Comparison of ENCODE assay signal across 8 cellular contexts in genomic region chr19:34676697-34677385, GRCh38. TPM values are rescaled to one million over a fixed set of nuclear protein-coding genes. Genes with fewer than 3 reads are reported as not detected.
DNase-seq lines count a peak whose midpoint lies in the region; ATAC-seq and TF ChIP-seq lines count a peak whose summit lies in the region.

SCGB2B2 (minus strand) TSS chr19:34677159; CDS start chr19:34594563, 82,596 bp downstream.

- no peaks in the 10 kb centered on the region for H3K9me3 ChIP-seq in DND-41 (ENCODE audit: insufficient read depth, low read length, severe bottlenecking)
- no peaks in the 10 kb centered on the region for H3K9me3 ChIP-seq in NT2/D1 (ENCODE audit: insufficient read depth, low read length)
- H3K9me3 ChIP-seq in heart right ventricle = peaks cover 0 to 39% (median 0%) of the 10 kb centered on the region in 11 donors
- peaks cover 10% of the 10 kb centered on the region for H3K9me3 ChIP-seq in trophoblast cell (ENCODE audit: insufficient read depth, low read depth, low read length)

- intact Hi-C loops in heart right ventricle (cut with DNase I) = loop anchor here in 6 of 10 donors (2.0 to 5.0 kb wide), 3 partner anchors 55 to 95 kb away; partner anchors contain the start of genes ZNF181 (in 6 of the 6) and ZNF599 (in 1 of the 6)

- H2AK5ac ChIP-seq in trophoblast cell (ENCODE audit: low read length) = no peak within 1 kb of the TSS

- 5 to 6% methylated on average over 26 of the region's 26 CpGs for WGBS in heart right ventricle, 2 donors
- WGBS in trophoblast cell (ENCODE audit: extremely low coverage, insufficient coverage, insufficient read length) = no CpG with 5 or more reads among the region's 26 CpGs

- H3K23ac ChIP-seq in trophoblast cell (ENCODE audit: low read length) = no peak within 1 kb of the TSS

- H3K27me3 ChIP-seq in DND-41 (ENCODE audit: insufficient read depth, low read length, poor library complexity) = no peaks in the 10 kb centered on the region
- H3K27me3 ChIP-seq in NT2/D1 (ENCODE audit: insufficient read depth, insufficient read length) = no peaks in the 10 kb centered on the region
- no peaks in the 10 kb centered on the region for H3K27me3 ChIP-seq in heart right ventricle
- peaks cover 2% of the 10 kb centered on the region for H3K27me3 ChIP-seq in trophoblast cell (ENCODE audit: insufficient read depth, low read length)

- H4K91ac ChIP-seq in trophoblast cell (ENCODE audit: low read depth, low read length) = peak within 1 kb of the TSS; percentile 86

- peaks cover 46% of the 10 kb centered on the region for H3K4me1 ChIP-seq in DND-41 (ENCODE audit: insufficient read depth, low read length)
- H3K4me1 ChIP-seq in NT2/D1 (ENCODE audit: insufficient read depth, insufficient read length) = no peaks in the 10 kb centered on the region
- H3K4me1 ChIP-seq in heart right ventricle = peaks cover 5 to 39% (median 20%) of the 10 kb centered on the region in 9 donors
- peaks cover 3 to 6% of the 10 kb centered on the region in 2 experiments for H3K4me1 ChIP-seq in trophoblast cell (ENCODE audit: control insufficient read depth in 1 of 2, insufficient read depth in 2 of 2, low read length in 2 of 2)

- H3K36me3 ChIP-seq in DND-41 (ENCODE audit: insufficient read depth, low read length) = peaks cover 22% of the 10 kb centered on the region
- H3K36me3 ChIP-seq in NT2/D1 (ENCODE audit: insufficient read depth, insufficient read length, low read length) = peaks cover 25% of the 10 kb centered on the region
- H3K36me3 ChIP-seq in heart right ventricle = peaks cover 0 to 32% (median 28%) of the 10 kb centered on the region in 9 donors
- H3K36me3 ChIP-seq in trophoblast cell (ENCODE audit: control insufficient read depth in 1 of 2, insufficient read depth in 2 of 2, low read length in 2 of 2) = peaks cover 6 to 14% of the 10 kb centered on the region in 2 experiments

- peak within 1 kb of the TSS; percentile 89 for H3K14ac ChIP-seq in trophoblast cell (ENCODE audit: low read length)

- no peak within 1 kb of the TSS for H2BK12ac ChIP-seq in trophoblast cell (ENCODE audit: low read length)

- H3K18ac ChIP-seq in trophoblast cell (ENCODE audit: low read length) = peak within 1 kb of the TSS; percentile 87

- H3K4me2 ChIP-seq in DND-41 (ENCODE audit: insufficient read depth, low read length) (peak within 1 kb of the TSS; percentile 64), trophoblast cell (ENCODE audit: low read length) (peak within 1 kb of the TSS; percentile 85)

- H4K20me1 ChIP-seq in DND-41 (ENCODE audit: insufficient read depth, low read length) = no peaks in the 10 kb centered on the region

- peak within 1 kb of the TSS; percentile 86 for H4K12ac ChIP-seq in trophoblast cell (ENCODE audit: low read depth, low read length)

- peak within 1 kb of the TSS; percentile 81 for H2AFZ ChIP-seq in DND-41 (ENCODE audit: low read depth, low read length)
- H2AFZ ChIP-seq in trophoblast cell (ENCODE audit: insufficient read depth, low read length, poor library complexity) = peak within 1 kb of the TSS; percentile 90

- H3K27ac ChIP-seq in DND-41 (ENCODE audit: low read length) (peak within 1 kb of the TSS; percentile 100), heart right ventricle (peak within 1 kb of the TSS; percentile 95 to 99 (median 98)), trophoblast cell (ENCODE audit: low read depth, low read length) (peak within 1 kb of the TSS; percentile 94)

- peaks cover 9% of the 10 kb centered on the region for H3K79me1 ChIP-seq in trophoblast cell (ENCODE audit: low read length)

- H4K8ac ChIP-seq in trophoblast cell (ENCODE audit: low read depth, low read length) = peak within 1 kb of the TSS; percentile 94

- H3K4me3 ChIP-seq in DND-41 (ENCODE audit: low read depth in 1 of 2, low read length in 2 of 2) (peak within 1 kb of the TSS; percentile 35 to 69; a peak in 3 of 4 replicates), NT2/D1 (ENCODE audit: insufficient read length, low read depth) (peak within 1 kb of the TSS; percentile 74), heart right ventricle (peak within 1 kb of the TSS; percentile 65 to 90 (median 83)), trophoblast cell (ENCODE audit: low read depth, low read length) (peak within 1 kb of the TSS; percentile 95)

- H3K9ac ChIP-seq in DND-41 (ENCODE audit: low read depth, low read length) (peak within 1 kb of the TSS; percentile 83), NT2/D1 (ENCODE audit: insufficient read length, low read depth) (peak within 1 kb of the TSS; percentile 83), trophoblast cell (ENCODE audit: low read length) (peak within 1 kb of the TSS; percentile 99)

- H2BK120ac ChIP-seq in trophoblast cell (ENCODE audit: insufficient read depth, low read length, poor library complexity) = peak within 1 kb of the TSS; percentile 62

- H2BK5ac ChIP-seq in trophoblast cell (ENCODE audit: low read depth, low read length, poor library complexity) = peak within 1 kb of the TSS; percentile 72

- H3K79me2 ChIP-seq in DND-41 (ENCODE audit: insufficient read depth, low read length) (peaks cover 12% of the 10 kb centered on the region), trophoblast cell (ENCODE audit: control insufficient read depth, insufficient read depth, low read length, poor library complexity) (peaks cover 8% of the 10 kb centered on the region)

- ATAC-seq in DND-41 (ENCODE audit: insufficient read depth, low read depth) = peak; percentile 74
- ATAC-seq in GM21526 (IDR thresholded peaks at IDR 0.05; ENCODE audit: low FRiP score, unreplicated experiment) = peak; percentile 42
- peak; percentile 71 to 93 (median 88) for ATAC-seq in heart right ventricle

- H3K4ac ChIP-seq in trophoblast cell (ENCODE audit: low read depth, low read length) = peak within 1 kb of the TSS; percentile 50

- DNase-seq in DND-41 (peak; percentile 73), HUDEP-2 (lab: John Stamatoyannopoulos, UW; ENCODE audit: unreplicated experiment in 76 of 76) (peak in 71 of 76 experiments; percentile 51 to 100 (median 84)), NT2/D1 (ENCODE audit: low read depth, low spot score) (peak; percentile 35), heart right ventricle (peak in 1 of 2 donors; percentile 88), trophoblast cell (no peak), glomerular visceral epithelial cell (ENCODE audit: extremely low spot score) (no peak)
- peak; percentile 81 for DNase-seq in activated naive CD4-positive, alpha-beta T cell treated with anti-CD3 and anti-CD28 coated beads, Interleukin-2, amount 50 U/mL, for 16 hours

- TF ChIP-seq CTCF in DND-41 (IDR thresholded peaks at IDR 0.05; ENCODE audit: borderline replicate concordance, extremely low read depth, low read length, poor library complexity, severe bottlenecking) (peak; percentile 19), heart right ventricle (IDR thresholded peaks at IDR 0.05) (peak in 2 of 9 donors; percentile 28 to 33)

RNA-seq across cellular contexts. Expression of gene SCGB2B2, which starts in this region (rescaled TPM):
- under 1 TPM; 0.12 to 0.94 (median 0.71) TPM for total RNA-seq in heart right ventricle
- polyA plus RNA-seq in heart right ventricle = under 1 TPM; 0.06 to 0.66 TPM
- polyA plus RNA-seq in trophoblast cell (2013) = 0.22 TPM in 1 of 2 replicates, not detected in the other

Comparison
In these comparisons a context has a peak if more than half of its experiments do, and no peak if none do; other contexts are left out.
1. Peak in ATAC-seq, H3K4me3 ChIP-seq and H3K27ac ChIP-seq in heart right ventricle; RNA of the gene not detected or under 1 TPM.
2. DNase-seq: peak in DND-41 (single experiment), HUDEP-2 (71 of 76), NT2/D1 (single experiment) and activated naive CD4-positive, alpha-beta T cell treated with anti-CD3 and anti-CD28 coated beads, Interleukin-2, amount 50 U/mL, for 16 hours (single experiment); none in trophoblast cell (0 of 2) and glomerular visceral epithelial cell (single experiment).
3. Peak in every context shown above with its lines, with median percentiles within 50 percentile points of each other: ATAC-seq, H3K27ac ChIP-seq, H3K4me3 ChIP-seq and H3K9ac ChIP-seq.